Comparison of ENCODE assay signal across 14 cellular contexts in genomic region chr7:131829911-131830310, GRCh38.
A peak's percentile ranks its signal among the peaks of the same experiment; 100 is the strongest.
DNase-seq lines count a peak whose midpoint lies in the region; ATAC-seq and TF ChIP-seq lines count a peak whose summit lies in the region.
"Had no signal": no experiment of that assay in that cellular context is flagged by ENCODE, and none has a peak within 500 bp of the region (broad histone marks: within the 10 kb centered on the region; RNA-seq: fewer than 3 reads in every experiment).

No MANE protein-coding gene starts in this region.

- DNase-seq in COR-L47 (lab: John Stamatoyannopoulos, UW): peak; percentile 3
- peak; percentile 43 for DNase-seq in HT1080 (ENCODE audit: low read depth)
- no peak for DNase-seq in chondrocyte (ENCODE audit: low spot score)
- peak; percentile 82 for DNase-seq in left kidney (ENCODE audit: low read depth, low spot score)
- no peak for DNase-seq in stimulated activated CD4-positive, alpha-beta T cell treated with anti-CD3 and anti-CD28 coated beads, Interleukin-1b, Interleukin-23, amount 100 ng/mL, for 48 hours
- DNase-seq in stimulated activated naive CD8-positive, alpha-beta T cell treated with anti-CD3 and anti-CD28 coated beads, Interleukin-15, amount 100 ng/mL, for 72 hours: no peak
- DNase-seq: activated naive CD4-positive, alpha-beta T cell treated with anti-CD3 and anti-CD28 coated beads, Interleukin-2, amount 50 U/mL, for 16 hours; cerebellar nuclear complex; RPMI8226; stimulated activated CD4-positive, alpha-beta T cell treated with anti-CD3 and anti-CD28 coated beads, Interleukin-4, amount 100 ng/mL, for 4 hours; stimulated activated naive CD4-positive, alpha-beta T cell treated with Interleukin-2 at 50 U/mL for 16 hours; uterus had no signal

- H3K4me1 Mint-ChIP-seq in chondrocyte (ENCODE audit: low read depth): peaks cover 7% of the 10 kb centered on the region
- H3K4me1 Mint-ChIP-seq in stimulated activated naive CD8-positive, alpha-beta T cell treated with anti-CD3 and anti-CD28 coated beads, Interleukin-15, amount 100 ng/mL, for 72 hours: no peaks in the 10 kb centered on the region

- no peak overlapping the region for H3K4me3 Mint-ChIP-seq in chondrocyte (ENCODE audit: unreplicated experiment)
- no peak overlapping the region for H3K4me3 Mint-ChIP-seq in stimulated activated naive CD8-positive, alpha-beta T cell treated with anti-CD3 and anti-CD28 coated beads, Interleukin-15, amount 100 ng/mL, for 72 hours

- H3K27me3 Mint-ChIP-seq in chondrocyte (ENCODE audit: low read depth): peaks cover 66% of the 10 kb centered on the region
- peaks cover 50% of the 10 kb centered on the region for H3K27me3 Mint-ChIP-seq in stimulated activated naive CD8-positive, alpha-beta T cell treated with anti-CD3 and anti-CD28 coated beads, Interleukin-15, amount 100 ng/mL, for 72 hours

- H3K36me3 Mint-ChIP-seq in chondrocyte (ENCODE audit: low read depth): no peaks in the 10 kb centered on the region

- no peak overlapping the region for H3K27ac Mint-ChIP-seq in chondrocyte (ENCODE audit: unreplicated experiment)
- no peak overlapping the region for H3K27ac Mint-ChIP-seq in stimulated activated naive CD8-positive, alpha-beta T cell treated with anti-CD3 and anti-CD28 coated beads, Interleukin-15, amount 100 ng/mL, for 72 hours

- no peaks in the 10 kb centered on the region for H3K9me3 Mint-ChIP-seq in chondrocyte (ENCODE audit: low read depth)
- no peaks in the 10 kb centered on the region for H3K9me3 Mint-ChIP-seq in stimulated activated naive CD8-positive, alpha-beta T cell treated with anti-CD3 and anti-CD28 coated beads, Interleukin-15, amount 100 ng/mL, for 72 hours

- ATAC-seq in HG03097 (IDR thresholded peaks at IDR 0.05; ENCODE audit: low FRiP score, unreplicated experiment) (no peak), GM18868 (IDR thresholded peaks at IDR 0.05; ENCODE audit: unreplicated experiment) (no peak)
- ATAC-seq in stimulated activated naive CD8-positive, alpha-beta T cell treated with anti-CD3 and anti-CD28 coated beads, Interleukin-15, amount 100 ng/mL, for 72 hours: no peak

- peak; percentile 12 for TF ChIP-seq CTCF in chondrocyte (IDR thresholded peaks at IDR 0.05)

Comparison
In these comparisons a context has a peak if more than half of its experiments do, and no peak if none do; other contexts are left out.
1. DNase-seq: peak in COR-L47 (single experiment), HT1080 (single experiment) and left kidney (single experiment); none in chondrocyte (single experiment), stimulated activated CD4-positive, alpha-beta T cell treated with anti-CD3 and anti-CD28 coated beads, Interleukin-1b, Interleukin-23, amount 100 ng/mL, for 48 hours (single experiment) and stimulated activated naive CD8-positive, alpha-beta T cell treated with anti-CD3 and anti-CD28 coated beads, Interleukin-15, amount 100 ng/mL, for 72 hours (0 of 2).